29 cellular contexts compared by ENCODE assay signal in the genomic region with DNA sequence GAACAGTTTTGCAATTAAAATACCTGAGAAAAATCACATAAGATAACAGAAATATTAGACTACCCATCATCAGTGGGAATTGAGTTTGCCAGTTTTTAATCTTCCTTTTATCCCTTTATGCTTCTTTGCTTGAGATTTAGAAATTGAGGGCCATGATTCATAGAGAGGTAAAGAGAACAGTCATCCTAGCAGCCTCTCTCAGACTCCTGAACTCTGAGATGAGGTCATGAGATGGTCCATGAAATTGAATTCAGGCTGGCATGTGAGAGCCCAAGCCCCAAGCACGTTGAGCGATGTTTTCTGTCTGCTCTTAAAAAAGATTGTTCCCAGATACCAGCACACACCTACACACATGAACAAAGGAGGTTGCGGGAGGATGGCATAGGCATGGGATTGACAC.
"Had no signal": no experiment of that assay in that cellular context is flagged by ENCODE, and none has a peak within 500 bp of the region (broad histone marks: within the 10 kb centered on the region; RNA-seq: fewer than 3 reads in every experiment).

No MANE protein-coding gene starts in this region.

- ATAC-seq: activated naive CD4-positive, alpha-beta T cell treated with anti-CD3 and anti-CD28 coated beads, Interleukin-2, amount 50 U/mL, for 72 hours; activated naive CD8-positive, alpha-beta T cell treated with anti-CD3 and anti-CD28 coated beads, Interleukin-2, amount 50 U/mL, for 24 hours; activated T-cell treated with anti-CD3 and anti-CD28 coated beads, Interleukin-2, amount 50 U/mL, for 4 hours had no signal

- H3K36me3 ChIP-seq: Peyer's patch, SJSA1 had no signal

- H3K27ac ChIP-seq: Peyer's patch, RWPE1, SJSA1 had no signal

- DNase-seq: activated B cell treated with CpG ODN at 0.5 μM for 24 hours; activated CD4-positive, alpha-beta memory T cell treated with anti-CD3 and anti-CD28 coated beads for 36 hours; activated CD4-positive, alpha-beta T cell treated with anti-CD3 and anti-CD28 coated beads for 1 hour; activated CD4-positive, alpha-beta T cell treated with anti-CD3 and anti-CD28 coated beads, Interleukin-2, amount 10 ng/mL, durations not matched to agents 7 days and 5 days; activated CD8-positive, alpha-beta memory T cell treated with anti-CD3 and anti-CD28 coated beads for 24 hours; activated effector memory CD4-positive, alpha-beta T cell treated with anti-CD3 and anti-CD28 coated beads, Interleukin-2, amount 50 U/mL, for 16 hours; activated naive CD4-positive, alpha-beta T cell treated with Interleukin-2 at 50 U/mL for 16 hours; activated naive CD8-positive, alpha-beta T cell treated with anti-CD3 and anti-CD28 coated beads, Interleukin-2, amount 50 U/mL, for 24 hours; activated T-cell treated with anti-CD3 and anti-CD28 coated beads, Interleukin-2, amount 50 U/mL, for 4 hours; amygdala; cerebellar nuclear complex; Kasumi-1; NCI-H1092; NCI-H1417 treated with DMSO at 0.1 percent for 48 hours; NCI-H1694; NCI-H2029; NCI-H2107; NCI-H2171 treated with DMSO at 0.1 percent for 48 hours; NCI-H226; NCI-H526 treated with DMSO at 0.1 percent for 48 hours; NCI-H82; NK-92 treated with Interleukin-12 subunit alpha and Interleukin-12 subunit beta, amount 100 ng/mL, for 24 hours; OCI-M1; Peyer's patch; SHP77; T-helper 9 cell had no signal

- H3K27me3 ChIP-seq: Peyer's patch had no signal

- H3K4me1 ChIP-seq: Peyer's patch, SJSA1 had no signal

- H3K9me3 ChIP-seq: Peyer's patch, SJSA1 had no signal

- H3K4me3 ChIP-seq: Peyer's patch, SJSA1 had no signal
